In genomic region chr16:28879261-28879840, GRCh38 we compare ENCODE assay signal across 8 cellular contexts. TPM values are rescaled to one million over a fixed set of nuclear protein-coding genes. Genes with fewer than 3 reads are reported as not detected.
A peak's percentile ranks its signal among the peaks of the same experiment; 100 is the strongest.
DNase-seq lines count a peak whose midpoint lies in the region; ATAC-seq, FAIRE-seq and TF ChIP-seq lines count a peak whose summit lies in the region.

No MANE protein-coding gene starts in this region.

- no peaks in the 10 kb centered on the region for H3K9me3 ChIP-seq in HCT116 (ENCODE audit: control insufficient read depth in 1 of 2, insufficient read depth in 1 of 2, low read depth in 1 of 2, low read length in 2 of 2)
- H3K9me3 ChIP-seq in trophoblast cell (ENCODE audit: insufficient read depth, low read depth, low read length), result peaks cover 5% of the 10 kb centered on the region

- TF ChIP-seq CTCF in HCT116 (IDR thresholded peaks at IDR 0.05 in 2 of 3, conservative IDR thresholded peaks at IDR 0.05 in 1 of 3; ENCODE audit: borderline replicate concordance in 1 of 3, insufficient read depth in 1 of 3, low read depth in 2 of 3, low read length in 2 of 3), result no peak
- TF ChIP-seq CTCF in fibroblast of pulmonary artery (IDR thresholded peaks at IDR 0.05; ENCODE audit: low read length, missing control alignments), result no peak
- TF ChIP-seq CTCF in GM10248 (IDR thresholded peaks at IDR 0.05; ENCODE audit: control extremely low read depth, extremely low read depth, low read depth, missing control alignments), result no peak

- DNase-seq in GM12892 (ENCODE audit: insufficient read length), result no peak
- DNase-seq in HCT116 (ENCODE audit: low read depth, low spot score), result no peak
- peak; percentile 18 for DNase-seq in RKO (ENCODE audit: low spot score)
- DNase-seq in fibroblast of pulmonary artery (ENCODE audit: low read depth), result no peak
- no peak for DNase-seq in trophoblast cell
- DNase-seq in stimulated activated CD4-positive, alpha-beta T cell treated with anti-CD3 and anti-CD28 coated beads, Interleukin-2, amount 100 ng/mL, for 48 hours, result no peak
- no peak for DNase-seq in MV-4-11 (lab: John Stamatoyannopoulos, UW)
- no peak for DNase-seq in GM10248 (ENCODE audit: extremely low spot score)

- peak overlapping the region; percentile 24 for H4K12ac ChIP-seq in trophoblast cell (ENCODE audit: low read depth, low read length)

- no peaks in the 10 kb centered on the region for H3K9me2 ChIP-seq in HCT116 (ENCODE audit: insufficient read depth)

- FAIRE-seq in GM12892 (lab: Jason Lieb, UNC), result peak; percentile 9

- CTCF ChIA-PET in HCT116 (lab: Charles Lee), result no interaction called here
- CTCF ChIA-PET in GM10248 (lab: Yijun Ruan, JAX), result interaction anchor here (0.9 to 2.5 kb wide), 2 partner anchors 11 to 66 kb away, joined by 3 to 15 read pairs; no protein-coding TSS in a partner anchor

- H2AK5ac ChIP-seq in trophoblast cell (ENCODE audit: low read length), result no peak overlapping the region

- no peaks in the 10 kb centered on the region for H3K79me1 ChIP-seq in trophoblast cell (ENCODE audit: low read length)

- no peak overlapping the region for H2BK120ac ChIP-seq in trophoblast cell (ENCODE audit: insufficient read depth, low read length, poor library complexity)

- RAD21 ChIA-PET in HCT116 (lab: Charles Lee; ENCODE audit: low non-redundant PET in 1 of 2, low total read pairs in 2 of 2, uncharacterized antibody in 2 of 2, unreplicated experiment in 2 of 2), result no interaction called here

- H3K36me3 ChIP-seq in HCT116 (ENCODE audit: control insufficient read depth in 1 of 2, insufficient read depth in 2 of 2, low read length in 2 of 2) (no peaks in the 10 kb centered on the region), trophoblast cell (ENCODE audit: control insufficient read depth in 1 of 2, insufficient read depth in 2 of 2, low read length in 2 of 2) (peaks cover 7 to 9% of the 10 kb centered on the region in 2 experiments)

- H3K9ac ChIP-seq in HCT116 (ENCODE audit: low read length) (peak overlapping the region; percentile 83), trophoblast cell (ENCODE audit: low read length) (no peak overlapping the region)

- no peak overlapping the region for H3K23ac ChIP-seq in trophoblast cell (ENCODE audit: low read length)

- POLR2A ChIA-PET in HCT116 (lab: Charles Lee), result interaction anchor here (0.9 kb wide), 1 partner anchor 14 kb away, joined by 3 read pairs; no protein-coding TSS in a partner anchor
- POLR2A ChIA-PET in GM10248 (lab: Yijun Ruan, JAX), result interaction anchor here (1.3 kb wide), 1 partner anchor 16 kb away, joined by 6 read pairs; the partner anchor contains the start of gene SH2B1

- H4K20me1 ChIP-seq in HCT116 (ENCODE audit: insufficient read depth), result no peaks in the 10 kb centered on the region

- TF ChIP-seq POLR2A in GM12892 (IDR thresholded peaks at IDR 0.05; ENCODE audit: low read depth, low read length) (no peak), HCT116 (IDR thresholded peaks at IDR 0.05; ENCODE audit: borderline replicate concordance, extremely low read depth, insufficient read depth, insufficient read length) (peak; percentile 74)

- H2AFZ ChIP-seq in HCT116 (ENCODE audit: low read depth, low read length, poor library complexity, severe bottlenecking), result peak overlapping the region; percentile 41
- H2AFZ ChIP-seq in trophoblast cell (ENCODE audit: insufficient read depth, low read length, poor library complexity), result peak overlapping the region; percentile 82

- BruUV-seq in HCT116 (replicated peaks; lab: Mats Ljungman, UMichigan), result TSS peak; percentile 91

- peaks cover 5 to 17% of the 10 kb centered on the region in 2 experiments; a peak in 2 of 4 replicates for H3K4me1 ChIP-seq in HCT116 (ENCODE audit: control insufficient read depth in 1 of 2, insufficient read depth in 2 of 2, low read length in 2 of 2)
- H3K4me1 ChIP-seq in trophoblast cell (ENCODE audit: control insufficient read depth in 1 of 2, insufficient read depth in 2 of 2, low read length in 2 of 2), result peaks cover 9 to 13% of the 10 kb centered on the region in 2 experiments

- H3K4me3 ChIP-seq in HCT116 (replicated peaks in 1 of 2; ENCODE audit: low read depth in 1 of 2, low read length in 2 of 2) (peak overlapping the region; percentile 74 to 93), fibroblast of pulmonary artery (replicated peaks; ENCODE audit: low read depth, low read length) (peak overlapping the region; percentile 73), trophoblast cell (ENCODE audit: low read depth, low read length) (peak overlapping the region; percentile 63)

- H3K79me2 ChIP-seq in HCT116 (ENCODE audit: insufficient read depth, low read length) (no peaks in the 10 kb centered on the region), trophoblast cell (ENCODE audit: control insufficient read depth, insufficient read depth, low read length, poor library complexity) (no peaks in the 10 kb centered on the region)

- H3K27me3 ChIP-seq in HCT116 (ENCODE audit: insufficient read depth, low read length) (no peaks in the 10 kb centered on the region), trophoblast cell (ENCODE audit: insufficient read depth, low read length) (peaks cover 18% of the 10 kb centered on the region)

- TF ChIP-seq RAD21 in HCT116 (IDR thresholded peaks at IDR 0.05; ENCODE audit: low read depth), result no peak

- peak overlapping the region; percentile 2 for H3K14ac ChIP-seq in trophoblast cell (ENCODE audit: low read length)

- no peak overlapping the region for H3K18ac ChIP-seq in trophoblast cell (ENCODE audit: low read length)

- H3K4ac ChIP-seq in trophoblast cell (ENCODE audit: low read depth, low read length), result no peak overlapping the region

- H3K27ac ChIP-seq in HCT116 (ENCODE audit: low read depth, low read length) (peak overlapping the region; percentile 44), trophoblast cell (ENCODE audit: low read depth, low read length) (no peak overlapping the region)

- intact Hi-C loops in HCT116 (cut with micrococcal nuclease), result loop anchor here (5.0 kb wide), 1 partner anchor 33 kb away; no protein-coding TSS in a partner anchor

- no CpG with 5 or more reads among the region's 27 CpGs for WGBS in trophoblast cell (ENCODE audit: extremely low coverage, insufficient coverage, insufficient read length)

- H4K8ac ChIP-seq in trophoblast cell (ENCODE audit: low read depth, low read length), result peak overlapping the region; percentile 61

- ATAC-seq in HCT116, result peak; percentile 72

- no peak overlapping the region for H4K91ac ChIP-seq in trophoblast cell (ENCODE audit: low read depth, low read length)

- H2BK5ac ChIP-seq in trophoblast cell (ENCODE audit: low read depth, low read length, poor library complexity), result no peak overlapping the region

- H3K4me2 ChIP-seq in HCT116 (ENCODE audit: low read length) (peak overlapping the region; percentile 100), trophoblast cell (ENCODE audit: low read length) (peak overlapping the region; percentile 89)

- H2BK12ac ChIP-seq in trophoblast cell (ENCODE audit: low read length), result no peak overlapping the region

TF ChIP-seq in HCT116, 20 proteins besides CTCF, POLR2A, EP300 and RAD21:
- TF ChIP-seq ZBTB33 (IDR thresholded peaks at IDR 0.05; ENCODE audit: extremely low read depth, insufficient replicate concordance, low read length), result no peak
- TF ChIP-seq TCF7L2 (IDR thresholded peaks at IDR 0.05; ENCODE audit: borderline replicate concordance, extremely low read depth, insufficient read depth, insufficient read length), result no peak
- no peak for TF ChIP-seq ZFX (IDR thresholded peaks at IDR 0.05)
- TF ChIP-seq CEBPB (IDR thresholded peaks at IDR 0.05; ENCODE audit: low read depth), result no peak
- no peak for TF ChIP-seq FOSL1 (IDR thresholded peaks at IDR 0.05; ENCODE audit: low read depth)
- TF ChIP-seq ELF1 (IDR thresholded peaks at IDR 0.05; ENCODE audit: borderline replicate concordance, low read depth), result no peak
- TF ChIP-seq SP1 (IDR thresholded peaks at IDR 0.05; ENCODE audit: low read depth), result no peak
- TF ChIP-seq SIN3A (IDR thresholded peaks at IDR 0.05; ENCODE audit: low read depth), result no peak
- no peak for TF ChIP-seq CBX3 (IDR thresholded peaks at IDR 0.05; ENCODE audit: low read depth)

RNA-seq across cellular contexts. Expression of gene ATP2A1, which starts 1.1 kb away (rescaled TPM):
- 1.8 TPM for polyA plus RNA-seq in GM12892 (2012; ENCODE audit: missing spikeins)
- total RNA-seq in HCT116 (2021; ENCODE audit: unreplicated experiment), result 10.3 TPM
- polyA plus RNA-seq in HCT116 (2012), result 5.5 and 7.0 TPM in 2 replicates
- 1.6 and 1.8 TPM in 2 replicates for polyA plus RNA-seq in trophoblast cell (2013)

RNA-seq across cellular contexts. Expression of gene SH2B1, which starts 15.7 kb away (rescaled TPM):
- polyA plus RNA-seq in GM12892 (2012; ENCODE audit: missing spikeins), result 19.9 TPM
- total RNA-seq in HCT116 (2021; ENCODE audit: unreplicated experiment), result 47.0 TPM
- 30.7 and 33.6 TPM in 2 replicates for polyA plus RNA-seq in HCT116 (2012)
- polyA plus RNA-seq in trophoblast cell (2013), result 28.0 and 28.5 TPM in 2 replicates

RNA-seq across cellular contexts. Expression of gene TUFM, which starts 33.2 kb away (rescaled TPM):
- polyA plus RNA-seq in GM12892 (2012; ENCODE audit: missing spikeins), result 154 TPM
- 361 TPM for total RNA-seq in HCT116 (2021; ENCODE audit: unreplicated experiment)
- polyA plus RNA-seq in HCT116 (2012), result 328 and 355 TPM in 2 replicates
- polyA plus RNA-seq in trophoblast cell (2013), result 147 TPM in 2 replicates

RNA-seq across cellular contexts. Expression of gene RABEP2, which starts 45.7 kb away (rescaled TPM):
- 18.6 TPM for polyA plus RNA-seq in GM12892 (2012; ENCODE audit: missing spikeins)
- 13.4 TPM for total RNA-seq in HCT116 (2021; ENCODE audit: unreplicated experiment)
- polyA plus RNA-seq in HCT116 (2012), result 8.6 and 10.0 TPM in 2 replicates
- 9.9 and 10.4 TPM in 2 replicates for polyA plus RNA-seq in trophoblast cell (2013)

RNA-seq across cellular contexts. Expression of gene CD19, which starts 52.4 kb away (rescaled TPM):
- polyA plus RNA-seq in GM12892 (2012; ENCODE audit: missing spikeins), result 57.2 TPM
- 0.27 TPM for total RNA-seq in HCT116 (2021; ENCODE audit: unreplicated experiment)
- 0.05 and 0.09 TPM in 2 replicates for polyA plus RNA-seq in HCT116 (2012)
- polyA plus RNA-seq in trophoblast cell (2013), result not detected in 2 replicates
